ENCODE assay signal across 8 cellular contexts in the genomic region with DNA sequence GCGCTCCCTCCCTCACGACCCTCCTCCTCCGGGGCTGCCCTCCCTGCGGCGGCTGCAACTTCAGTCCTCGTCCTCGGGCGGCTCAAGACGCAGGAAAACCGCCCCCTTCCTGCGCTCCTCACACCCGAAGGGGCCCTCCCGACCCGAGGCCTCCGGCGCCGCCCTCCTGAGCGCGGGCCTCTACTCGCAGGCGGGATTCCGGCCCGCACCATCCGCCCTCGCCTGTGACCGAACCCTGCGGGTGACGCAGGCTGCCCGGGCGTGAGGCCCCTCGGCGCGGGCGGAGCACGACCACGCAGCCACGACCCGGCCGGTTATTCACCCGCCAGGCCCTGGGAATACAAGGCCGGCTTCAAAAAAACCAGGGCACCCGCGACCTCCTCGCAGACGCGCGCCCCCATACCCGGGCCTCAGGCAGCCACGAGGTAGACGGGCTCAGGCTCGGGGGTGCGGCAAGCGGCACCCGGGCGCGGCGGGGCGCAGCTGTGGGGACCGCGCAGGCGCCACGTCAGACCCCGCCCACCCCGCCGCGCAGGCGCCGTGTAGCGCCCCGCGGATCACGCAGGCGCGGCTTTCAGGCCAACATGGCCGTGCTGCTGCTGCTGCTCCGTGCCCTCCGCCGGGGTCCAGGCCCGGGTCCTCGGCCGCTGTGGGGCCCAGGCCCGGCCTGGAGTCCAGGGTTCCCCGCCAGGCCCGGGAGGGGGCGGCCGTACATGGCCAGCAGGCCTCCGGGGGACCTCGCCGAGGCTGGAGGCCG. TPM values are rescaled to one million over a fixed set of nuclear protein-coding genes. Genes with fewer than 3 reads are reported as not detected.
DNase-seq lines count a peak whose midpoint lies in the region; ATAC-seq lines count a peak whose summit lies in the region.

A gene (plus strand): TSS at position 570 of the 757 bp plus-strand sequence. CDS start 15 bp downstream, at position 585.

- peak within 1 kb of the TSS; percentile 77 for H3K27ac ChIP-seq in epithelial cell of prostate

- peak; percentile 60 for ATAC-seq in GM21381 (IDR thresholded peaks at IDR 0.05; ENCODE audit: unreplicated experiment)

- peak; percentile 99 for DNase-seq in D341Med (ENCODE audit: low spot score)
- DNase-seq in HUDEP-2 (lab: John Stamatoyannopoulos, UW; ENCODE audit: unreplicated experiment in 76 of 76), result peak in 72 of 76 experiments; percentile 17 to 90 (median 73)
- peak; percentile 95 for DNase-seq in OCI-M1 (lab: John Stamatoyannopoulos, UW)
- DNase-seq in activated T-cell treated with anti-CD3 and anti-CD28 coated beads for 24 hours (ENCODE audit: low read depth), result peak; percentile 86
- no peak for DNase-seq in epithelial cell of prostate (ENCODE audit: low read depth, low spot score)
- peak; percentile 88 for DNase-seq in mucosa of gallbladder (ENCODE audit: low spot score)
- DNase-seq in stimulated activated CD8-positive, alpha-beta memory T cell treated with anti-CD3 and anti-CD28 coated beads, Interleukin-4, amount 100 ng/mL, for 24 hours (ENCODE audit: low read depth), result peak; percentile 84

RNA-seq across cellular contexts. Expression of the gene that starts here (rescaled TPM):
- 106 TPM for total RNA-seq in mucosa of gallbladder
